ENCODE assay signal across 13 cellular contexts in genomic region chr7:142645777-142646176, GRCh38.
DNase-seq lines count a peak whose midpoint lies in the region; ATAC-seq and TF ChIP-seq lines count a peak whose summit lies in the region.
"Had no signal": no experiment of that assay in that cellular context is flagged by ENCODE, and none has a peak within 500 bp of the region (broad histone marks: within the 10 kb centered on the region; RNA-seq: fewer than 3 reads in every experiment).

No MANE protein-coding gene starts in this region.

- H3K4me3 ChIP-seq in skeletal muscle tissue (ENCODE audit: low read length in 3 of 3): peak overlapping the region; percentile 33 to 57 (median 54)
- H3K4me3 ChIP-seq: SJSA1 had no signal

- H3K36me3 Mint-ChIP-seq in activated T-cell treated with anti-CD3 and anti-CD28 coated beads, Interleukin-2, amount 50 U/mL, for 4 hours (ENCODE audit: insufficient read depth): peaks cover 2% of the 10 kb centered on the region
- no peaks in the 10 kb centered on the region for H3K36me3 Mint-ChIP-seq in activated naive CD8-positive, alpha-beta T cell

- DNase-seq in activated T-cell treated with anti-CD3 and anti-CD28 coated beads, Interleukin-2, amount 50 U/mL, for 4 hours: no peak
- no peak for DNase-seq in activated T-cell treated with anti-CD3 and anti-CD28 coated beads, Interleukin-2, amount 50 U/mL, for 1 hour
- DNase-seq in NCI-H748 (lab: John Stamatoyannopoulos, UW; ENCODE audit: unreplicated experiment) (peak; percentile 73), NCI-H226 (no peak)
- no peak for DNase-seq in stimulated activated CD4-positive, alpha-beta T cell treated with anti-CD3 and anti-CD28 coated beads, Interleukin-4, amount 100 ng/mL, for 4 hours
- DNase-seq: activated CD4-positive, CD25-positive, alpha-beta regulatory T cell; activated gamma-delta T cell treated with Interleukin-2 at 50 U/mL for 16 hours; DND-41; IMR-90 had no signal

- peaks cover 9% of the 10 kb centered on the region for H3K27me3 Mint-ChIP-seq in activated T-cell treated with anti-CD3 and anti-CD28 coated beads, Interleukin-2, amount 50 U/mL, for 4 hours (ENCODE audit: low read depth)
- peaks cover 4% of the 10 kb centered on the region for H3K27me3 Mint-ChIP-seq in activated naive CD8-positive, alpha-beta T cell

- ATAC-seq in activated T-cell treated with anti-CD3 and anti-CD28 coated beads, Interleukin-2, amount 50 U/mL, for 4 hours: no peak
- ATAC-seq in GM18505 (IDR thresholded peaks at IDR 0.05; ENCODE audit: unreplicated experiment): no peak

- peak overlapping the region; percentile 24 to 69 (median 34) for H3K9ac ChIP-seq in skeletal muscle tissue (ENCODE audit: low read depth in 1 of 3, low read length in 3 of 3)

- H3K36me3 ChIP-seq in skeletal muscle tissue (ENCODE audit: control insufficient read depth in 3 of 3, insufficient read depth in 3 of 3, low read length in 3 of 3): no peaks in the 10 kb centered on the region
- H3K36me3 ChIP-seq: SJSA1 had no signal

- H3K27ac ChIP-seq in skeletal muscle tissue (ENCODE audit: low read depth, low read length): peak overlapping the region; percentile 17
- H3K27ac ChIP-seq: SJSA1 had no signal

- H3K27me3 ChIP-seq in skeletal muscle tissue (ENCODE audit: control insufficient read depth in 3 of 3, insufficient read depth in 3 of 3, low read length in 3 of 3): peaks cover 0 to 10% (median 0%) of the 10 kb centered on the region in 3 donors

- no peaks in the 10 kb centered on the region for H3K9me3 Mint-ChIP-seq in activated T-cell treated with anti-CD3 and anti-CD28 coated beads, Interleukin-2, amount 50 U/mL, for 4 hours
- H3K9me3 Mint-ChIP-seq in activated naive CD8-positive, alpha-beta T cell (ENCODE audit: low read depth): no peaks in the 10 kb centered on the region

- H3K27ac Mint-ChIP-seq in activated naive CD8-positive, alpha-beta T cell: no peak overlapping the region

- peaks cover 8% of the 10 kb centered on the region for H3K4me1 Mint-ChIP-seq in activated T-cell treated with anti-CD3 and anti-CD28 coated beads, Interleukin-2, amount 50 U/mL, for 4 hours (ENCODE audit: low read depth)
- peaks cover 10% of the 10 kb centered on the region for H3K4me1 Mint-ChIP-seq in activated naive CD8-positive, alpha-beta T cell (ENCODE audit: low read depth)

- peak overlapping the region; percentile 50 for H3K4me3 Mint-ChIP-seq in activated T-cell treated with anti-CD3 and anti-CD28 coated beads, Interleukin-2, amount 50 U/mL, for 4 hours
- peak overlapping the region; percentile 52 for H3K4me3 Mint-ChIP-seq in activated naive CD8-positive, alpha-beta T cell

- H3K4me1 ChIP-seq in skeletal muscle tissue (ENCODE audit: control insufficient read depth in 3 of 3, insufficient read depth in 3 of 3, low read length in 3 of 3): peaks cover 3 to 19% (median 3%) of the 10 kb centered on the region in 3 donors
- H3K4me1 ChIP-seq: SJSA1 had no signal

- no peaks in the 10 kb centered on the region for H3K9me3 ChIP-seq in skeletal muscle tissue (ENCODE audit: control insufficient read depth in 3 of 3, low read length in 3 of 3)
- H3K9me3 ChIP-seq: SJSA1 had no signal

- TF ChIP-seq POLR2A in GM18505 (IDR thresholded peaks at IDR 0.05; ENCODE audit: borderline replicate concordance, extremely low read depth, insufficient read depth, insufficient read length): no peak
